In the genomic region with DNA sequence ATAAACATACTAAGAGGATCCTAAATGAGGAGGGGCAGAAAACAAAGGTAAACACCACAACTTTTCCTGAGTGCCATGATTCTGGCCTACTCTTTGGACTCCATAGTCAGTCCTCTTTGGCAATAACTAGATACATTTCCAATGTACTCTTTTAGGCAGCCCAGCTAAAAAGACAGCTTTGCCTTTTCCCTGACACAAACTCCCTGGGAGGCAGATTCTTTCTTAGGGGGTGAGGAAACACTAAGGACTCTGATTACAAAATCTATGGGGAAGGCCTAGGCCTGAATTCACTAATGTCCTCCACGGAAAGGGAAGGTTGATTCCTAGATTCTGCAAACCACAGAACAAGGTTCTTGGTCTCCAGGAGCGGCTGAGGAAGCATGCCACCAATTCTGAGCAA, we compare ENCODE assay signal across 26 cellular contexts.
"Had no signal": no experiment of that assay in that cellular context is flagged by ENCODE, and none has a peak within 500 bp of the region (broad histone marks: within the 10 kb centered on the region; RNA-seq: fewer than 3 reads in every experiment).

No MANE protein-coding gene starts in this region.

- H3K27me3 ChIP-seq: right atrium auricular region, tibial nerve, upper lobe of left lung had no signal

- H3K27ac Mint-ChIP-seq: natural killer cell; stimulated activated memory B cell treated with anti-CD40 and anti-IgM and Interleukin-4, amounts not matched to agents 10 μg/mL and 1 μg/mL and 100 μg/mL, for 72 hours had no signal

- H3K9ac ChIP-seq: parathyroid adenoma had no signal

- H3K4me1 ChIP-seq: lower lobe of right lung, prostate gland had no signal

- H3K27ac ChIP-seq: epithelial cell of prostate, lower lobe of right lung, parathyroid adenoma, prostate gland, right atrium auricular region, thoracic aorta, tibial nerve, upper lobe of left lung had no signal

- H3K27me3 Mint-ChIP-seq: stimulated activated memory B cell treated with anti-CD40 and anti-IgM and Interleukin-4, amounts not matched to agents 10 μg/mL and 1 μg/mL and 100 μg/mL, for 72 hours had no signal

- H3K9me3 Mint-ChIP-seq: immature natural killer cell; natural killer cell; neural crest cell; stimulated activated memory B cell treated with anti-CD40 and anti-IgM and Interleukin-4, amounts not matched to agents 10 μg/mL and 1 μg/mL and 100 μg/mL, for 72 hours had no signal

- DNase-seq: cerebellar nuclear complex; cortex of kidney; foreskin melanocyte; glutamatergic neuron; hypothalamus; immature natural killer cell; left ventricle myocardium superior; lower lobe of right lung; natural killer cell; stimulated activated CD4-positive, alpha-beta T cell treated with anti-CD3 and anti-CD28 coated beads, Interleukin-12 subunit alpha, Interleukin-12 subunit beta, amount 100 ng/mL, for 4 hours; stimulated activated CD4-positive, alpha-beta T cell treated with anti-CD3 and anti-CD28 coated beads, Interleukin-2, amount 100 ng/mL, for 24 hours; stimulated activated CD4-positive, alpha-beta T cell treated with anti-CD3 and anti-CD28 coated beads, Interleukin-4, amount 100 ng/mL, for 24 hours; stimulated activated naive CD8-positive, alpha-beta T cell treated with anti-CD3 and anti-CD28 coated beads, Interleukin-15, Interleukin-2, amounts not matched to agents 100 U/mL and 50 U/mL, for 24 hours; substantia nigra had no signal

- H3K4me3 Mint-ChIP-seq: immature natural killer cell; natural killer cell; neural crest cell; stimulated activated memory B cell treated with anti-CD40 and anti-IgM and Interleukin-4, amounts not matched to agents 10 μg/mL and 1 μg/mL and 100 μg/mL, for 72 hours had no signal

- ATAC-seq: esophagus mucosa; left ventricle myocardium superior; lower lobe of right lung; natural killer cell; sciatic nerve; stimulated activated memory B cell treated with anti-CD40 and anti-IgM and Interleukin-4, amounts not matched to agents 10 μg/mL and 1 μg/mL and 100 μg/mL, for 72 hours; stimulated activated naive CD8-positive, alpha-beta T cell treated with anti-CD3 and anti-CD28 coated beads, Interleukin-15, Interleukin-2, amounts not matched to agents 100 U/mL and 50 U/mL, for 24 hours had no signal

- H3K4me1 Mint-ChIP-seq: neural crest cell had no signal

- H3K9me3 ChIP-seq: lower lobe of right lung, prostate gland, right atrium auricular region, thoracic aorta, tibial nerve, upper lobe of left lung had no signal

- H3K4me3 ChIP-seq: lower lobe of right lung, prostate gland, right atrium auricular region, smooth muscle cell, thoracic aorta, tibial nerve, upper lobe of left lung had no signal
